ENCODE assay signal across 20 cellular contexts in the genomic region with DNA sequence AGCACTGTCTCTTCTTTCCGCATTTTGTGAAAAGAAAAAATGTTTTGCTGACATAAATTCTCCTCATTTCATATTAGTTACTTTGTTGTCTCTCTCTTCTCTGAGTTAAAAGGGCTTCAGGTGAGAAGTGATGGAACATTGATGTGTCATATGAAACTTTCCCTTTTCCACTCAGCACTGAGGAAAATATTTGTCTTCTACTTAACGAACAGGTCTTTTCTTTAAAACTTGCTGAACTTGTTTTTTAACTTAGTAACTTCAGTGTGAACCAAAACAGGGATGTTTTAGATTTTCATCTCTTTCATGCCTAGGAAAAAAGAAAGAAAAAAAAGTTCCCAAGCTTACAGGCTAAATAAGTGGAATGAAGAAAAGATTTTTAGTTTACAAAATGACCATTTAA. TPM values are rescaled to one million over a fixed set of nuclear protein-coding genes. Genes with fewer than 3 reads are reported as not detected.
DNase-seq lines count a peak whose midpoint lies in the region; ATAC-seq, FAIRE-seq and TF ChIP-seq lines count a peak whose summit lies in the region.
"Had no signal": no experiment of that assay in that cellular context is flagged by ENCODE, and none has a peak within 500 bp of the region (broad histone marks: within the 10 kb centered on the region; RNA-seq: fewer than 3 reads in every experiment).

No MANE protein-coding gene starts in this region.

- no peaks in the 10 kb centered on the region for H3K36me3 Mint-ChIP-seq in progenitor cell of endocrine pancreas (ENCODE audit: insufficient read depth)

- H3K9me3 Mint-ChIP-seq in progenitor cell of endocrine pancreas (ENCODE audit: low read depth) = no peaks in the 10 kb centered on the region
- H3K9me3 Mint-ChIP-seq: CD4-positive, alpha-beta T cell had no signal

- H3K27me3 ChIP-seq in bronchial epithelial cell (ENCODE audit: control insufficient read depth, insufficient read depth, low read length) = no peaks in the 10 kb centered on the region
- H3K27me3 ChIP-seq in sigmoid colon = no peaks in the 10 kb centered on the region

- no peaks in the 10 kb centered on the region for H3K27me3 Mint-ChIP-seq in progenitor cell of endocrine pancreas

- no peak for FAIRE-seq in bronchial epithelial cell (lab: Jason Lieb, UNC)
- FAIRE-seq: H54 had no signal

- H3K4me1 Mint-ChIP-seq in progenitor cell of endocrine pancreas (ENCODE audit: low read depth) = peaks cover 21% of the 10 kb centered on the region

- no peaks in the 10 kb centered on the region for H3K36me3 ChIP-seq in bronchial epithelial cell (ENCODE audit: control insufficient read depth, insufficient read depth, low read length)
- H3K36me3 ChIP-seq in sigmoid colon = no peaks in the 10 kb centered on the region
- H3K36me3 ChIP-seq: SJSA1 had no signal

- no peaks in the 10 kb centered on the region for H3K4me1 ChIP-seq in sigmoid colon
- H3K4me1 ChIP-seq: Caco-2, SJSA1 had no signal

- 53 to 80% methylated on average over 2 of the region's 2 CpGs for WGBS in sigmoid colon, 2 donors

- peak; percentile 23 for DNase-seq in NCI-H748 (lab: John Stamatoyannopoulos, UW; ENCODE audit: unreplicated experiment)
- no peak for DNase-seq in NCI-H748 treated with DMSO at 0.1 percent for 48 hours (lab: John Stamatoyannopoulos, UW)
- peak; percentile 14 for DNase-seq in LNCaP clone FGC (ENCODE audit: low read depth)
- peak; percentile 61 for DNase-seq in bronchial epithelial cell (ENCODE audit: low read depth)
- no peak for DNase-seq in progenitor cell of endocrine pancreas (ENCODE audit: low spot score, unreplicated experiment)
- DNase-seq in sigmoid colon = no peak
- DNase-seq in stimulated activated CD4-positive, alpha-beta T cell treated with anti-CD3 and anti-CD28 coated beads, Interleukin-12 subunit alpha, Interleukin-12 subunit beta, amount 100 ng/mL, for 4 hours = no peak
- DNase-seq: Caco-2; CD4-positive, alpha-beta T cell; GF-D8; NCI-H1105; NCI-H1694; NCI-H2171; NCI-H446 treated with DMSO at 0.1 percent for 48 hours; OCI-M1; RPMI8226 had no signal

- no peak for ATAC-seq in GM19463 (IDR thresholded peaks at IDR 0.05; ENCODE audit: unreplicated experiment)

- H3K9me3 ChIP-seq in sigmoid colon = no peaks in the 10 kb centered on the region
- H3K9me3 ChIP-seq: Caco-2, SJSA1 had no signal

- no peak for TF ChIP-seq POLR2A in sigmoid colon (IDR thresholded peaks at IDR 0.05)

- no peak overlapping the region for H3K27ac ChIP-seq in sigmoid colon
- H3K27ac ChIP-seq: SJSA1 had no signal

- intact Hi-C loops in sigmoid colon (cut with DNase I) = no loop called here

- no peak for TF ChIP-seq EP300 in sigmoid colon (IDR thresholded peaks at IDR 0.05)

- H3K27ac Mint-ChIP-seq in progenitor cell of endocrine pancreas = peak overlapping the region; percentile 83
- H3K27ac Mint-ChIP-seq: CD4-positive, alpha-beta T cell had no signal

- TF ChIP-seq CTCF in LNCaP clone FGC (IDR thresholded peaks at IDR 0.05; ENCODE audit: control insufficient read depth, extremely low read depth, insufficient read depth) (no peak), bronchial epithelial cell (IDR thresholded peaks at IDR 0.05; ENCODE audit: insufficient read depth, low read length, severe bottlenecking) (no peak), progenitor cell of endocrine pancreas (IDR thresholded peaks at IDR 0.05; ENCODE audit: unreplicated experiment) (no peak), sigmoid colon (IDR thresholded peaks at IDR 0.05) (no peak)

- H3K4me3 ChIP-seq in LNCaP clone FGC (ENCODE audit: low read depth, low read length) = no peak overlapping the region
- no peak overlapping the region for H3K4me3 ChIP-seq in bronchial epithelial cell (ENCODE audit: low read depth, low read length)
- H3K4me3 ChIP-seq in sigmoid colon = no peak overlapping the region
- H3K4me3 ChIP-seq: SJSA1 had no signal

- no peak overlapping the region for H3K4me3 Mint-ChIP-seq in progenitor cell of endocrine pancreas (ENCODE audit: low read depth)
- H3K4me3 Mint-ChIP-seq: CD4-positive, alpha-beta T cell had no signal

RNA-seq across cellular contexts. Expression of gene TSPAN12, which starts 19.0 kb away (rescaled TPM):
- total RNA-seq in bronchial epithelial cell (1.6 and 2.7 TPM in 2 replicates), progenitor cell of endocrine pancreas (23.2 and 25.3 TPM in 2 replicates), sigmoid colon (10 to 100 TPM; 19.9 to 47.7 (median 32.8) TPM)
- polyA plus RNA-seq in sigmoid colon = 10 to 100 TPM; 13.9 to 18.0 (median 16.1) TPM
- total RNA-seq: CD4-positive, alpha-beta T cell had no signal
- polyA plus RNA-seq: BJ had no signal

Comparison
In these comparisons a context has a peak if more than half of its experiments do, and no peak if none do; other contexts are left out.
1. DNase-seq: peak in NCI-H748 (single experiment), LNCaP clone FGC (single experiment) and bronchial epithelial cell (single experiment); none in NCI-H748 treated with DMSO at 0.1 percent for 48 hours (single experiment), progenitor cell of endocrine pancreas (single experiment), sigmoid colon (single experiment) and stimulated activated CD4-positive, alpha-beta T cell treated with anti-CD3 and anti-CD28 coated beads, Interleukin-12 subunit alpha, Interleukin-12 subunit beta, amount 100 ng/mL, for 4 hours (single experiment).